In the genomic region with DNA sequence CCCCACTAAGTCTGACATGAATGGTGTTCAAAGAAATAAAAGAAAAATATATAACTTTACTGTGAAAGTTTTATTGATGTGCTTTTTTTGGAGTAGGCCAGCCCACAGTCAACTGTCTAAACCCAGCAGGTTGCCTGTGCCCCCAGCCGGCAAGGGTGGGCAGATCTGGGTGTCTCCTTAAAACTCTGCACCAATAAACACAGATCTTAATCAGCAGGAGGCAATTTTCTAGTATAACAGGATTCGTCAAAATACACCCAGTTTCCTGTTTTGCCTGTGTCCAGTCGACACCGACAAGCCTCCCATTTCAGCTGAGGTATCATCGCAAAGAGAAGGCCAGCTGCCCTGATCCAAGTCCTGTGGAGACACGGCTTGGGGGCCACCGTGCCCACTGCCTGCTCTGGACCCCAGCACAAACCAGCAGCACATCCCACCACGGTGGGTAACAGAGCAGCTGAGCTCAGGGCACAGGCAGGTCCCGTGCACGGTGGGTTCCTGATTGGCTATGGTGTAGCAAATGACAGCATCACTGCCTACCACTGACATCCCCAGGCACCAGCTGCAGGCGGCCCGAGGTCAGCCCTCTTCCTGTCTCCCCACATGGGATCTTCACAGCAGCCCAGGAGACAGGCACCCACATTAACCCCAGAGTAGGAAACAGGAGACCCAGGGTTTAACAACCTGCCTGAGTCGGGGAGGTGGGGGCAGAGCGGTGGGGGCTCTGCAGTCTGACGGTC, we compare ENCODE assay signal across 2 cellular contexts.
TF ChIP-seq lines count a peak whose summit lies in the region.

No MANE protein-coding gene starts in this region.

TF ChIP-seq in HEK293, 187 proteins besides CTCF, POLR2A, EP300 and RAD21 (continued from another document):
- TF ChIP-seq, protein P1, sequence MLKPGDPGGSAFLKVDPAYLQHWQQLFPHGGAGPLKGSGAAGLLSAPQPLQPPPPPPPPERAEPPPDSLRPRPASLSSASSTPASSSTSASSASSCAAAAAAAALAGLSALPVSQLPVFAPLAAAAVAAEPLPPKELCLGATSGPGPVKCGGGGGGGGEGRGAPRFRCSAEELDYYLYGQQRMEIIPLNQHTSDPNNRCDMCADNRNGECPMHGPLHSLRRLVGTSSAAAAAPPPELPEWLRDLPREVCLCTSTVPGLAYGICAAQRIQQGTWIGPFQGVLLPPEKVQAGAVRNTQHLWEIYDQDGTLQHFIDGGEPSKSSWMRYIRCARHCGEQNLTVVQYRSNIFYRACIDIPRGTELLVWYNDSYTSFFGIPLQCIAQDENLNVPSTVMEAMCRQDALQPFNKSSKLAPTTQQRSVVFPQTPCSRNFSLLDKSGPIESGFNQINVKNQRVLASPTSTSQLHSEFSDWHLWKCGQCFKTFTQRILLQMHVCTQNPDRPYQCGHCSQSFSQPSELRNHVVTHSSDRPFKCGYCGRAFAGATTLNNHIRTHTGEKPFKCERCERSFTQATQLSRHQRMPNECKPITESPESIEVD (tag by site-specific recombination; IDR thresholded peaks at IDR 0.05) = peak; percentile 12; the same call in 1 of the 2 replicates
- TF ChIP-seq ZNF324 (tag by site-specific recombination; IDR thresholded peaks at IDR 0.05) (no peak), ZBTB20 (tag by site-specific recombination; IDR thresholded peaks at IDR 0.05) (peak; percentile 9; the same call in 1 of the 2 replicates), GFI1B (tag by site-specific recombination; IDR thresholded peaks at IDR 0.05) (no peak), GLIS2 (tag by site-specific recombination; IDR thresholded peaks at IDR 0.05) (peak; percentile 26; the same call in 1 of the 2 replicates)

TF ChIP-seq in WTC11, 78 proteins besides CTCF, POLR2A, EP300 and RAD21 (continued from another document):
- TF ChIP-seq, protein P2, sequence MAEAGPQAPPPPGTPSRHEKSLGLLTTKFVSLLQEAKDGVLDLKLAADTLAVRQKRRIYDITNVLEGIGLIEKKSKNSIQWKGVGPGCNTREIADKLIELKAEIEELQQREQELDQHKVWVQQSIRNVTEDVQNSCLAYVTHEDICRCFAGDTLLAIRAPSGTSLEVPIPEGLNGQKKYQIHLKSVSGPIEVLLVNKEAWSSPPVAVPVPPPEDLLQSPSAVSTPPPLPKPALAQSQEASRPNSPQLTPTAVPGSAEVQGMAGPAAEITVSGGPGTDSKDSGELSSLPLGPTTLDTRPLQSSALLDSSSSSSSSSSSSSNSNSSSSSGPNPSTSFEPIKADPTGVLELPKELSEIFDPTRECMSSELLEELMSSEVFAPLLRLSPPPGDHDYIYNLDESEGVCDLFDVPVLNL (CRISPR knock-in tag; IDR thresholded peaks at IDR 0.05; ENCODE audit: borderline replicate concordance, low read depth) = no peak
- no peak for TF ChIP-seq NR2C2 (CRISPR knock-in tag; IDR thresholded peaks at IDR 0.05)
- TF ChIP-seq NFE2L1 (CRISPR knock-in tag; IDR thresholded peaks at IDR 0.05) = no peak
- TF ChIP-seq, protein P3, sequence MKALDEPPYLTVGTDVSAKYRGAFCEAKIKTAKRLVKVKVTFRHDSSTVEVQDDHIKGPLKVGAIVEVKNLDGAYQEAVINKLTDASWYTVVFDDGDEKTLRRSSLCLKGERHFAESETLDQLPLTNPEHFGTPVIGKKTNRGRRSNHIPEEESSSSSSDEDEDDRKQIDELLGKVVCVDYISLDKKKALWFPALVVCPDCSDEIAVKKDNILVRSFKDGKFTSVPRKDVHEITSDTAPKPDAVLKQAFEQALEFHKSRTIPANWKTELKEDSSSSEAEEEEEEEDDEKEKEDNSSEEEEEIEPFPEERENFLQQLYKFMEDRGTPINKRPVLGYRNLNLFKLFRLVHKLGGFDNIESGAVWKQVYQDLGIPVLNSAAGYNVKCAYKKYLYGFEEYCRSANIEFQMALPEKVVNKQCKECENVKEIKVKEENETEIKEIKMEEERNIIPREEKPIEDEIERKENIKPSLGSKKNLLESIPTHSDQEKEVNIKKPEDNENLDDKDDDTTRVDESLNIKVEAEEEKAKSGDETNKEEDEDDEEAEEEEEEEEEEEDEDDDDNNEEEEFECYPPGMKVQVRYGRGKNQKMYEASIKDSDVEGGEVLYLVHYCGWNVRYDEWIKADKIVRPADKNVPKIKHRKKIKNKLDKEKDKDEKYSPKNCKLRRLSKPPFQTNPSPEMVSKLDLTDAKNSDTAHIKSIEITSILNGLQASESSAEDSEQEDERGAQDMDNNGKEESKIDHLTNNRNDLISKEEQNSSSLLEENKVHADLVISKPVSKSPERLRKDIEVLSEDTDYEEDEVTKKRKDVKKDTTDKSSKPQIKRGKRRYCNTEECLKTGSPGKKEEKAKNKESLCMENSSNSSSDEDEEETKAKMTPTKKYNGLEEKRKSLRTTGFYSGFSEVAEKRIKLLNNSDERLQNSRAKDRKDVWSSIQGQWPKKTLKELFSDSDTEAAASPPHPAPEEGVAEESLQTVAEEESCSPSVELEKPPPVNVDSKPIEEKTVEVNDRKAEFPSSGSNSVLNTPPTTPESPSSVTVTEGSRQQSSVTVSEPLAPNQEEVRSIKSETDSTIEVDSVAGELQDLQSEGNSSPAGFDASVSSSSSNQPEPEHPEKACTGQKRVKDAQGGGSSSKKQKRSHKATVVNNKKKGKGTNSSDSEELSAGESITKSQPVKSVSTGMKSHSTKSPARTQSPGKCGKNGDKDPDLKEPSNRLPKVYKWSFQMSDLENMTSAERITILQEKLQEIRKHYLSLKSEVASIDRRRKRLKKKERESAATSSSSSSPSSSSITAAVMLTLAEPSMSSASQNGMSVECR (CRISPR knock-in tag; IDR thresholded peaks at IDR 0.05; ENCODE audit: borderline replicate concordance) = no peak
- no peak for TF ChIP-seq CREM (CRISPR knock-in tag; IDR thresholded peaks at IDR 0.05)
- TF ChIP-seq HMGA2 (CRISPR knock-in tag; IDR thresholded peaks at IDR 0.05) = no peak
- no peak for TF ChIP-seq TEAD4 (CRISPR knock-in tag; IDR thresholded peaks at IDR 0.05)
- TF ChIP-seq, protein P4, sequence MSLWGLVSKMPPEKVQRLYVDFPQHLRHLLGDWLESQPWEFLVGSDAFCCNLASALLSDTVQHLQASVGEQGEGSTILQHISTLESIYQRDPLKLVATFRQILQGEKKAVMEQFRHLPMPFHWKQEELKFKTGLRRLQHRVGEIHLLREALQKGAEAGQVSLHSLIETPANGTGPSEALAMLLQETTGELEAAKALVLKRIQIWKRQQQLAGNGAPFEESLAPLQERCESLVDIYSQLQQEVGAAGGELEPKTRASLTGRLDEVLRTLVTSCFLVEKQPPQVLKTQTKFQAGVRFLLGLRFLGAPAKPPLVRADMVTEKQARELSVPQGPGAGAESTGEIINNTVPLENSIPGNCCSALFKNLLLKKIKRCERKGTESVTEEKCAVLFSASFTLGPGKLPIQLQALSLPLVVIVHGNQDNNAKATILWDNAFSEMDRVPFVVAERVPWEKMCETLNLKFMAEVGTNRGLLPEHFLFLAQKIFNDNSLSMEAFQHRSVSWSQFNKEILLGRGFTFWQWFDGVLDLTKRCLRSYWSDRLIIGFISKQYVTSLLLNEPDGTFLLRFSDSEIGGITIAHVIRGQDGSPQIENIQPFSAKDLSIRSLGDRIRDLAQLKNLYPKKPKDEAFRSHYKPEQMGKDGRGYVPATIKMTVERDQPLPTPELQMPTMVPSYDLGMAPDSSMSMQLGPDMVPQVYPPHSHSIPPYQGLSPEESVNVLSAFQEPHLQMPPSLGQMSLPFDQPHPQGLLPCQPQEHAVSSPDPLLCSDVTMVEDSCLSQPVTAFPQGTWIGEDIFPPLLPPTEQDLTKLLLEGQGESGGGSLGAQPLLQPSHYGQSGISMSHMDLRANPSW (CRISPR knock-in tag; conservative IDR thresholded peaks at IDR 0.05; ENCODE audit: low read depth) = no peak
TF ChIP-seq in WTC11: peak in this region for 0.
